20 cellular contexts compared by ENCODE assay signal in the genomic region with DNA sequence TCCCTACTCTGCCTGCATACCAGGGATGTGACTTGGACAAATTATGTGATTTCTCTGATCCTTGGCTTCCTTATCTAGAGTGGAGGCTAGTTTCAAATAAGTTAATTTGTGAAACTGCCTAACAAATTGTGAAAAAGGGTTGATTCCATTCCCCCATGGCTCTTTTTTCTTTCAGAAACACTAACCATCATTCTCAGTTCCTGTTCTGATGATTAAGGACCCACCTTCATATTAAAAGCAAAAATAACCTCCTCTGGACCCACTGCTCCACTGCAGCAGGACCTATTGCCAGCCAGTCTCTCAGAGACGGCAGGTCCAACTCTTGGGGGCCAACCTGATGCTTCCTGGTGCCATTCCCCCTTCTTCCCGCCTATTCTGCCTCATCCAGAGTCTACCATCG. TPM values are rescaled to one million over a fixed set of nuclear protein-coding genes. Genes with fewer than 3 reads are reported as not detected.
DNase-seq lines count a peak whose midpoint lies in the region; ATAC-seq, FAIRE-seq and TF ChIP-seq lines count a peak whose summit lies in the region.
"Had no signal": no experiment of that assay in that cellular context is flagged by ENCODE, and none has a peak within 500 bp of the region (broad histone marks: within the 10 kb centered on the region; RNA-seq: fewer than 3 reads in every experiment).

No MANE protein-coding gene starts in this region.

- peak overlapping the region; percentile 83 for H3K27ac Mint-ChIP-seq in glutamatergic neuron (ENCODE audit: unreplicated experiment)
- H3K27ac Mint-ChIP-seq: CD4-positive, CD25-positive, alpha-beta regulatory T cell had no signal

- no peak for TF ChIP-seq CTCF in OCI-LY3 (IDR thresholded peaks at IDR 0.05; ENCODE audit: low read depth, low read length)
- no peak for TF ChIP-seq CTCF in glutamatergic neuron (IDR thresholded peaks at IDR 0.05; ENCODE audit: partially characterized antibody, unreplicated experiment)
- TF ChIP-seq CTCF in suprapubic skin (IDR thresholded peaks at IDR 0.05) = no peak

- 100% methylated on average over 3 of the region's 3 CpGs for WGBS in suprapubic skin

- TF ChIP-seq POLR2A in GM12892 (IDR thresholded peaks at IDR 0.05; ENCODE audit: low read depth, low read length) = no peak
- TF ChIP-seq POLR2A in suprapubic skin (IDR thresholded peaks at IDR 0.05) = no peak

- no peak overlapping the region for H3K27ac ChIP-seq in OCI-LY3 (ENCODE audit: low read length)
- H3K27ac ChIP-seq in suprapubic skin = no peak overlapping the region
- H3K27ac ChIP-seq: HL-60 had no signal

- no peak for ATAC-seq in GM18517 (IDR thresholded peaks at IDR 0.05; ENCODE audit: unreplicated experiment)
- ATAC-seq: K562 had no signal

- no peaks in the 10 kb centered on the region for H3K9me3 ChIP-seq in OCI-LY3 (ENCODE audit: insufficient read depth, low read length)
- H3K9me3 ChIP-seq in suprapubic skin = no peaks in the 10 kb centered on the region
- H3K9me3 ChIP-seq: BE2C had no signal

- no peak for DNase-seq in GM12892 (ENCODE audit: insufficient read length)
- DNase-seq in glutamatergic neuron = no peak
- DNase-seq in T1000 (lab: John Stamatoyannopoulos, UW) = no peak
- no peak for DNase-seq in suprapubic skin (ENCODE audit: low spot score in 2 of 2)
- DNase-seq: ACHN; BE2C; C1 segment of cervical spinal cord; CD4-positive, CD25-positive, alpha-beta regulatory T cell; CD8-positive, alpha-beta memory T cell; COR-L47; DMS 273 treated with DMSO at 0.1 percent for 48 hours; DMS53; DND-41; HCEC 1CT had no signal

- no peak overlapping the region for H3K4me3 Mint-ChIP-seq in glutamatergic neuron (ENCODE audit: unreplicated experiment)
- H3K4me3 Mint-ChIP-seq: CD8-positive, alpha-beta memory T cell had no signal

- peaks cover 12% of the 10 kb centered on the region for H3K27me3 Mint-ChIP-seq in glutamatergic neuron (ENCODE audit: unreplicated experiment)

- no peak overlapping the region for H3K9ac ChIP-seq in OCI-LY3 (ENCODE audit: low read length)

- H3K36me3 ChIP-seq in OCI-LY3 (replicated peaks; ENCODE audit: low read depth, low read length) (no peaks in the 10 kb centered on the region), suprapubic skin (no peaks in the 10 kb centered on the region)
- H3K36me3 ChIP-seq: BE2C had no signal

- H3K9me3 Mint-ChIP-seq in glutamatergic neuron (ENCODE audit: unreplicated experiment) = peaks cover 19% of the 10 kb centered on the region
- H3K9me3 Mint-ChIP-seq: CD8-positive, alpha-beta memory T cell had no signal

- peak overlapping the region; percentile 54 for H3K4me2 ChIP-seq in OCI-LY3 (ENCODE audit: low read length)

- H3K79me2 ChIP-seq in OCI-LY3 (ENCODE audit: low read length) = no peaks in the 10 kb centered on the region; the same call in 1 of the 2 replicates

- peak overlapping the region; percentile 1; the same call in 1 of the 2 replicates for H3K4me3 ChIP-seq in OCI-LY3 (ENCODE audit: low read length)
- no peak overlapping the region for H3K4me3 ChIP-seq in suprapubic skin
- H3K4me3 ChIP-seq: K562 had no signal

- H4K20me1 ChIP-seq in OCI-LY3 (ENCODE audit: insufficient read depth, low read length) = no peaks in the 10 kb centered on the region

- peak; percentile 14 for FAIRE-seq in GM12892 (lab: Jason Lieb, UNC)
- FAIRE-seq: A204.1, H54 had no signal

- H3K27me3 ChIP-seq in OCI-LY3 (ENCODE audit: low read depth, low read length) (peaks cover 4% of the 10 kb centered on the region; the same call in 1 of the 2 replicates), suprapubic skin (no peaks in the 10 kb centered on the region)
- H3K27me3 ChIP-seq: BE2C had no signal

- H3K36me3 Mint-ChIP-seq in glutamatergic neuron (ENCODE audit: unreplicated experiment) = no peaks in the 10 kb centered on the region
- H3K36me3 Mint-ChIP-seq: CD4-positive, CD25-positive, alpha-beta regulatory T cell had no signal

- peaks cover 37% of the 10 kb centered on the region for H3K4me1 Mint-ChIP-seq in glutamatergic neuron (ENCODE audit: low read depth, unreplicated experiment)

- H3K4me1 ChIP-seq in OCI-LY3 (ENCODE audit: low read length) (peaks cover 24% of the 10 kb centered on the region), suprapubic skin (peaks cover 13% of the 10 kb centered on the region)
- H3K4me1 ChIP-seq: BE2C had no signal

- H2AFZ ChIP-seq in OCI-LY3 (ENCODE audit: low read depth, low read length) = no peak overlapping the region

- TF ChIP-seq EP300 in suprapubic skin (IDR thresholded peaks at IDR 0.05) = no peak

RNA-seq across cellular contexts. Expression of gene ANXA5, which starts 4.5 kb away (rescaled TPM):
- 144 TPM for polyA plus RNA-seq in GM12892 (2012; ENCODE audit: missing spikeins)
- 250 TPM for total RNA-seq in glutamatergic neuron (ENCODE audit: unreplicated experiment)
- total RNA-seq in suprapubic skin = 100 to 1,000 TPM; 101 to 107 (median 102) TPM
